In genomic region chr1:161886589-161886988, GRCh38 we compare ENCODE assay signal across 22 cellular contexts.
DNase-seq lines count a peak whose midpoint lies in the region; ATAC-seq, FAIRE-seq and TF ChIP-seq lines count a peak whose summit lies in the region.
"Had no signal": no experiment of that assay in that cellular context is flagged by ENCODE, and none has a peak within 500 bp of the region (broad histone marks: within the 10 kb centered on the region; RNA-seq: fewer than 3 reads in every experiment).

No MANE protein-coding gene starts in this region.

- in situ Hi-C loops in K562 (cut with MboI): no loop called here

- POLR2A ChIA-PET in HEK293 (lab: Yijun Ruan, JAX) (no interaction called here), K562 (lab: Yijun Ruan, JAX) (no interaction called here)

- peak; percentile 51 for FAIRE-seq in D721Med (lab: Jason Lieb, UNC)
- FAIRE-seq in K562 (lab: Jason Lieb, UNC): no peak
- peak; percentile 23 for FAIRE-seq in urothelium cell line (lab: Jason Lieb, UNC)
- FAIRE-seq: A549, GM12892, GM19239 had no signal

- no peak overlapping the region for H3K4me2 ChIP-seq in K562 (ENCODE audit: insufficient read depth, low read length)
- H3K4me2 ChIP-seq: A549; BLaER1 treated with 17β-estradiol and CSF1 and Interleukin-3, amounts not matched to agents 10 nM and 100 nM; GM23338 had no signal

- CTCF ChIA-PET in HEK293 (lab: Yijun Ruan, JAX) (interaction anchor here (1.9 kb wide), 1 partner anchor 94 kb away, joined by 6 read pairs; no protein-coding TSS in a partner anchor), K562 (lab: Yijun Ruan, JAX; ENCODE audit: low intra/inter-chr PET ratio) (no interaction called here)

- H3K79me2 ChIP-seq in K562 (ENCODE audit: control insufficient read depth, insufficient read depth, low read length): no peaks in the 10 kb centered on the region

- intact Hi-C loops in K562 (cut with micrococcal nuclease): no loop called here
- intact Hi-C loops in lower leg skin (cut with DNase I; ENCODE audit: low total_unique reads): no loop called here

- no peaks in the 10 kb centered on the region for H3K27me3 ChIP-seq in K562 (ENCODE audit: control insufficient read depth in 2 of 2, insufficient read depth in 2 of 2, low read length in 2 of 2)
- H3K27me3 ChIP-seq: BE2C; BLaER1 treated with 17β-estradiol and CSF1 and Interleukin-3, amounts not matched to agents 10 nM and 100 nM had no signal

- H3K4me3 ChIP-seq in HEK293 (ENCODE audit: low read depth, low read length): no peak overlapping the region
- no peak overlapping the region for H3K4me3 ChIP-seq in K562
- no peak overlapping the region for H3K4me3 ChIP-seq in lower leg skin (ENCODE audit: low read depth, poor library complexity, severe bottlenecking)
- H3K4me3 ChIP-seq: A549; BLaER1 treated with 17β-estradiol and CSF1 and Interleukin-3, amounts not matched to agents 10 nM and 100 nM; GM23338; HAP-1 had no signal

- H4K20me1 ChIP-seq in K562 (replicated peaks; ENCODE audit: control insufficient read depth, insufficient read depth, low read length): no peaks in the 10 kb centered on the region

- TF ChIP-seq RAD21 in K562 (CRISPR knock-in tag; conservative IDR thresholded peaks at IDR 0.05 in 1 of 2, IDR thresholded peaks at IDR 0.05 in 1 of 2): no peak

- H3K4me1 ChIP-seq in HEK293 (ENCODE audit: control insufficient read depth, insufficient read depth, low read length) (peaks cover 23% of the 10 kb centered on the region), K562 (replicated peaks in 1 of 2; ENCODE audit: control insufficient read depth in 2 of 2, insufficient read depth in 2 of 2, low read length in 2 of 2) (no peaks in the 10 kb centered on the region; a peak in 1 of 5 replicates)
- H3K4me1 ChIP-seq: BE2C, HAP-1 had no signal

- no peaks in the 10 kb centered on the region for H3K9me1 ChIP-seq in K562 (ENCODE audit: control insufficient read depth, insufficient read depth, low read length)

- BruUV-seq in K562 (replicated peaks; lab: Mats Ljungman, UMichigan): no TSS peak

- no peak overlapping the region for H2AFZ ChIP-seq in K562 (ENCODE audit: low read depth, low read length)
- H2AFZ ChIP-seq: GM23338 had no signal

- H3K27ac ChIP-seq in HEK293 (ENCODE audit: extremely low read depth, low read depth, low read length) (no peak overlapping the region), K562 (ENCODE audit: extremely low read depth, low read depth, low read length) (no peak overlapping the region)
- H3K27ac ChIP-seq: BLaER1 treated with 17β-estradiol and CSF1 and Interleukin-3, amounts not matched to agents 10 nM and 100 nM had no signal

- TF ChIP-seq CTCF in D721Med (IDR thresholded peaks at IDR 0.05; ENCODE audit: insufficient read depth, missing control alignments) (no peak), HEK293 (tag by site-specific recombination; IDR thresholded peaks at IDR 0.05) (no peak), K562 (IDR thresholded peaks at IDR 0.05 in 2 of 3, conservative IDR thresholded peaks at IDR 0.05 in 1 of 3; ENCODE audit: insufficient read depth in 2 of 3, low read depth in 1 of 3, low read length in 3 of 3) (no peak), lower leg skin (IDR thresholded peaks at IDR 0.05) (no peak)

- WGBS in K562 (ENCODE audit: insufficient coverage, low coverage, missing lambda C conversion rate): 93% methylated on average over 5 of the region's 5 CpGs
- 93 to 97% methylated on average over 5 of the region's 5 CpGs for WGBS in lower leg skin, 2 donors

- TF ChIP-seq EP300 in K562 (IDR thresholded peaks at IDR 0.05; ENCODE audit: low read length): no peak

- H3K9me3 ChIP-seq in HEK293 (ENCODE audit: control insufficient read depth, insufficient read depth, low read depth, low read length) (no peaks in the 10 kb centered on the region), K562 (replicated peaks; ENCODE audit: control insufficient read depth, insufficient read depth, low read depth, low read length) (no peaks in the 10 kb centered on the region)
- H3K9me3 ChIP-seq: A549, BE2C, HAP-1 had no signal

- TF ChIP-seq POLR2A in K562 (conservative IDR thresholded peaks at IDR 0.05) (no peak), lower leg skin (IDR thresholded peaks at IDR 0.05) (no peak)

- H3K9ac ChIP-seq in K562 (ENCODE audit: insufficient read depth in 1 of 2, low read depth in 2 of 2, low read length in 2 of 2): no peak overlapping the region
- H3K9ac ChIP-seq: BLaER1 treated with 17β-estradiol and CSF1 and Interleukin-3, amounts not matched to agents 10 nM and 100 nM had no signal

- ATAC-seq in K562: no peak
- ATAC-seq: A549, GM23338 had no signal

- H3K36me3 ChIP-seq in HEK293 (ENCODE audit: control insufficient read depth in 2 of 2, insufficient read depth in 1 of 2, low read length in 2 of 2) (peaks cover 0 to 15% of the 10 kb centered on the region in 2 experiments; a peak in 1 of 3 replicates), K562 (ENCODE audit: control insufficient read depth, insufficient read depth, low read length) (peaks cover 27% of the 10 kb centered on the region; the same call in 2 of the 3 replicates)
- H3K36me3 ChIP-seq: HAP-1 had no signal

- DNase-seq in D721Med (ENCODE audit: insufficient read length, low spot score) (no peak), K562 (ENCODE audit: extremely low read depth in 1 of 4, low spot score in 3 of 4) (no peak), urothelium cell line (ENCODE audit: low spot score) (no peak), lower leg skin (ENCODE audit: low spot score in 2 of 2) (no peak), SKM-1 (lab: John Stamatoyannopoulos, UW; ENCODE audit: unreplicated experiment) (no peak)
- DNase-seq in activated CD4-positive, alpha-beta T cell treated with anti-CD3 and anti-CD28 coated beads for 1 hour: no peak
- DNase-seq: 8988T; ACHN; AML-193; BE2C; CD4-positive, alpha-beta T cell; CD8-positive, alpha-beta memory T cell; DMS53; DMS79 treated with DMSO at 0.1 percent for 48 hours; GF-D8 had no signal

TF ChIP-seq in HEK293, 187 proteins besides CTCF, POLR2A, EP300 and RAD21 (continues in another document):
- TF ChIP-seq KLF16 (tag by site-specific recombination; IDR thresholded peaks at IDR 0.05): no peak
- TF ChIP-seq ZNF768 (tag by site-specific recombination; IDR thresholded peaks at IDR 0.05): peak; percentile 89; the same call in 1 of the 2 replicates
- no peak for TF ChIP-seq ZNF558 (tag by site-specific recombination; IDR thresholded peaks at IDR 0.05)
- TF ChIP-seq ZNF843 (tag by site-specific recombination; IDR thresholded peaks at IDR 0.05): no peak
- TF ChIP-seq ZSCAN30 (tag by site-specific recombination; IDR thresholded peaks at IDR 0.05): no peak
- no peak for TF ChIP-seq ZNF221 (tag by site-specific recombination; IDR thresholded peaks at IDR 0.05; ENCODE audit: borderline replicate concordance)

TF ChIP-seq in K562, 482 proteins besides CTCF, POLR2A, EP300 and RAD21:
- no peak for TF ChIP-seq ZBTB7A (IDR thresholded peaks at IDR 0.05; ENCODE audit: borderline replicate concordance, control insufficient read depth, low read depth, low read length)
- peak; percentile 56 for TF ChIP-seq RBM25 (IDR thresholded peaks at IDR 0.05; ENCODE audit: low read depth, low read length, severe bottlenecking)
- TF ChIP-seq ATF3 (IDR thresholded peaks at IDR 0.05): no peak
- no peak for TF ChIP-seq ATF3 (CRISPR knock-in tag; conservative IDR thresholded peaks at IDR 0.05)
- TF ChIP-seq ZFP36 (IDR thresholded peaks at IDR 0.05; ENCODE audit: low read depth, low read length, partially characterized antibody): peak; percentile 52
- TF ChIP-seq BCOR (IDR thresholded peaks at IDR 0.05): peak; percentile 37; the same call in 1 of the 2 replicates
- TF ChIP-seq SIN3A (IDR thresholded peaks at IDR 0.05; ENCODE audit: borderline replicate concordance in 2 of 2, control insufficient read depth in 1 of 2, low read depth in 2 of 2, low read length in 2 of 2): no peak
- no peak for TF ChIP-seq RBM17 (IDR thresholded peaks at IDR 0.05; ENCODE audit: borderline replicate concordance, low read depth, low read length)
- no peak for TF ChIP-seq VEZF1 (CRISPR knock-in tag; IDR thresholded peaks at IDR 0.05)
